In genomic region chr11:26827567-26828037, GRCh38 we compare ENCODE assay signal across 11 cellular contexts.
A peak's percentile ranks its signal among the peaks of the same experiment; 100 is the strongest.
DNase-seq lines count a peak whose midpoint lies in the region; ATAC-seq and TF ChIP-seq lines count a peak whose summit lies in the region.
"Had no signal": no experiment of that assay in that cellular context is flagged by ENCODE, and none has a peak within 500 bp of the region (broad histone marks: within the 10 kb centered on the region; RNA-seq: fewer than 3 reads in every experiment).

No MANE protein-coding gene starts in this region.

- TF ChIP-seq POLR2A in esophagus muscularis mucosa (IDR thresholded peaks at IDR 0.05; ENCODE audit: low read depth) (no peak), right lobe of liver (IDR thresholded peaks at IDR 0.05) (no peak), vagina (IDR thresholded peaks at IDR 0.05) (no peak)

- no peak overlapping the region for H3K4me3 Mint-ChIP-seq in stimulated activated memory B cell treated with anti-CD40 and anti-IgM and Interleukin-4, amounts not matched to agents 10 μg/mL and 1 μg/mL and 100 μg/mL, for 72 hours
- H3K4me3 Mint-ChIP-seq in natural killer cell treated with Interleukin-12 subunit alpha and Interleukin-12 subunit beta and Interleukin-15 and Interleukin-18, amount 100 ng/mL, for 72 hours: no peak overlapping the region
- H3K4me3 Mint-ChIP-seq: activated T-helper 1 cell treated with anti-CD3 and anti-CD28 coated beads, Interleukin-12 subunit alpha, Interleukin-12 subunit beta, Interleukin-2, Interleukin-4 antibody, amounts not matched to agents 30 ng/mL and 10 ng/mL and 1 ng/mL, durations not matched to agents 14 hours and 24 hours and 36 hours; brain; T-helper 2 cell treated with Interferon-gamma antibody and Interleukin-4, amounts not matched to agents 5 μg/mL and 100 μg/mL, for 36 hours had no signal

- no peaks in the 10 kb centered on the region for H3K4me1 Mint-ChIP-seq in stimulated activated memory B cell treated with anti-CD40 and anti-IgM and Interleukin-4, amounts not matched to agents 10 μg/mL and 1 μg/mL and 100 μg/mL, for 72 hours
- no peaks in the 10 kb centered on the region for H3K4me1 Mint-ChIP-seq in natural killer cell treated with Interleukin-12 subunit alpha and Interleukin-12 subunit beta and Interleukin-15 and Interleukin-18, amount 100 ng/mL, for 72 hours (ENCODE audit: low read depth in 2 of 2)
- H3K4me1 Mint-ChIP-seq: brain had no signal

- peak; percentile 33 for TF ChIP-seq EP300 in esophagus muscularis mucosa (IDR thresholded peaks at IDR 0.05)

- WGBS in esophagus muscularis mucosa: 35% methylated on average over 9 of the region's 9 CpGs
- WGBS in right lobe of liver (ENCODE audit: insufficient coverage, low coverage, low lambda C conversion rate, missing lambda C conversion rate): 49% methylated on average over 9 of the region's 9 CpGs

- peaks cover 0 to 15% (median 10%) of the 10 kb centered on the region in 4 donors for H3K9me3 ChIP-seq in esophagus muscularis mucosa
- peaks cover 0 to 8% (median 0%) of the 10 kb centered on the region in 4 donors for H3K9me3 ChIP-seq in right lobe of liver
- H3K9me3 ChIP-seq in vagina: peaks cover 11% of the 10 kb centered on the region

- no peak for DNase-seq in esophagus muscularis mucosa (ENCODE audit: extremely low spot score)
- no peak for DNase-seq in right lobe of liver
- no peak for DNase-seq in vagina (ENCODE audit: extremely low spot score in 2 of 2)
- DNase-seq in natural killer cell treated with Interleukin-12 subunit alpha and Interleukin-12 subunit beta and Interleukin-15 and Interleukin-18, amount 100 ng/mL, for 72 hours (ENCODE audit: low spot score): no peak
- DNase-seq: NCI-H1436 treated with DMSO at 0.1 percent for 48 hours had no signal

- no peaks in the 10 kb centered on the region for H3K27me3 ChIP-seq in esophagus muscularis mucosa
- no peaks in the 10 kb centered on the region for H3K27me3 ChIP-seq in right lobe of liver
- no peaks in the 10 kb centered on the region for H3K27me3 ChIP-seq in vagina

- peaks cover 0 to 21% (median 18%) of the 10 kb centered on the region in 4 donors for H3K4me1 ChIP-seq in esophagus muscularis mucosa
- H3K4me1 ChIP-seq in right lobe of liver: no peaks in the 10 kb centered on the region
- H3K4me1 ChIP-seq in vagina: no peaks in the 10 kb centered on the region

- ATAC-seq in HG03571 (IDR thresholded peaks at IDR 0.05; ENCODE audit: unreplicated experiment) (peak; percentile 57), right lobe of liver (peak in 3 of 4 donors; percentile 36 to 74 (median 44)), HG03108 (IDR thresholded peaks at IDR 0.05; ENCODE audit: unreplicated experiment) (no peak)
- no peak for ATAC-seq in stimulated activated memory B cell treated with anti-CD40 and anti-IgM and Interleukin-4, amounts not matched to agents 10 μg/mL and 1 μg/mL and 100 μg/mL, for 72 hours
- no peak for ATAC-seq in natural killer cell treated with Interleukin-12 subunit alpha and Interleukin-12 subunit beta and Interleukin-15 and Interleukin-18, amount 100 ng/mL, for 72 hours

- H3K27ac ChIP-seq in esophagus muscularis mucosa (replicated peaks in 1 of 4) (peak overlapping the region; percentile 62 to 74 (median 68)), right lobe of liver (no peak overlapping the region), vagina (peak overlapping the region; percentile 11)

- peaks cover 16% of the 10 kb centered on the region for H3K9me3 Mint-ChIP-seq in stimulated activated memory B cell treated with anti-CD40 and anti-IgM and Interleukin-4, amounts not matched to agents 10 μg/mL and 1 μg/mL and 100 μg/mL, for 72 hours
- peaks cover 21% of the 10 kb centered on the region for H3K9me3 Mint-ChIP-seq in natural killer cell treated with Interleukin-12 subunit alpha and Interleukin-12 subunit beta and Interleukin-15 and Interleukin-18, amount 100 ng/mL, for 72 hours

- H3K36me3 ChIP-seq in esophagus muscularis mucosa (no peaks in the 10 kb centered on the region), right lobe of liver (no peaks in the 10 kb centered on the region), vagina (peaks cover 0 to 7% of the 10 kb centered on the region in 2 donors)

- no peak for TF ChIP-seq CTCF in esophagus muscularis mucosa (IDR thresholded peaks at IDR 0.05)
- TF ChIP-seq CTCF in right lobe of liver (IDR thresholded peaks at IDR 0.05): no peak
- no peak for TF ChIP-seq CTCF in vagina (IDR thresholded peaks at IDR 0.05)

- intact Hi-C loops in esophagus muscularis mucosa (cut with DNase I) (loop anchor here (5.0 kb wide), 1 partner anchor 120 kb away; no protein-coding TSS in a partner anchor), right lobe of liver (cut with DNase I) (no loop called here), vagina (cut with DNase I) (no loop called here)

- H3K4me3 ChIP-seq in esophagus muscularis mucosa (no peak overlapping the region), right lobe of liver (no peak overlapping the region), vagina (no peak overlapping the region)

- no peaks in the 10 kb centered on the region for H3K27me3 Mint-ChIP-seq in stimulated activated memory B cell treated with anti-CD40 and anti-IgM and Interleukin-4, amounts not matched to agents 10 μg/mL and 1 μg/mL and 100 μg/mL, for 72 hours
- H3K27me3 Mint-ChIP-seq in natural killer cell treated with Interleukin-12 subunit alpha and Interleukin-12 subunit beta and Interleukin-15 and Interleukin-18, amount 100 ng/mL, for 72 hours: no peaks in the 10 kb centered on the region

- H3K27ac Mint-ChIP-seq in stimulated activated memory B cell treated with anti-CD40 and anti-IgM and Interleukin-4, amounts not matched to agents 10 μg/mL and 1 μg/mL and 100 μg/mL, for 72 hours: no peak overlapping the region
- no peak overlapping the region for H3K27ac Mint-ChIP-seq in natural killer cell treated with Interleukin-12 subunit alpha and Interleukin-12 subunit beta and Interleukin-15 and Interleukin-18, amount 100 ng/mL, for 72 hours
- H3K27ac Mint-ChIP-seq: activated T-helper 1 cell treated with anti-CD3 and anti-CD28 coated beads, Interleukin-12 subunit alpha, Interleukin-12 subunit beta, Interleukin-2, Interleukin-4 antibody, amounts not matched to agents 30 ng/mL and 10 ng/mL and 1 ng/mL, durations not matched to agents 14 hours and 24 hours and 36 hours; brain; T-helper 2 cell treated with Interferon-gamma antibody and Interleukin-4, amounts not matched to agents 5 μg/mL and 100 μg/mL, for 36 hours had no signal

- no peaks in the 10 kb centered on the region for H3K36me3 Mint-ChIP-seq in stimulated activated memory B cell treated with anti-CD40 and anti-IgM and Interleukin-4, amounts not matched to agents 10 μg/mL and 1 μg/mL and 100 μg/mL, for 72 hours
- peaks cover 14% of the 10 kb centered on the region for H3K36me3 Mint-ChIP-seq in natural killer cell treated with Interleukin-12 subunit alpha and Interleukin-12 subunit beta and Interleukin-15 and Interleukin-18, amount 100 ng/mL, for 72 hours

Comparison
In these comparisons a context has a peak if more than half of its experiments do, and no peak if none do; other contexts are left out.
1. ATAC-seq: peak in HG03571 (single experiment) and right lobe of liver (3 of 4); none in stimulated activated memory B cell treated with anti-CD40 and anti-IgM and Interleukin-4, amounts not matched to agents 10 μg/mL and 1 μg/mL and 100 μg/mL, for 72 hours (single experiment), natural killer cell treated with Interleukin-12 subunit alpha and Interleukin-12 subunit beta and Interleukin-15 and Interleukin-18, amount 100 ng/mL, for 72 hours (0 of 2) and HG03108 (single experiment).
2. H3K27ac ChIP-seq: peak in esophagus muscularis mucosa (4 of 4) and vagina (single experiment); none in right lobe of liver (0 of 3).